Comparison of ENCODE assay signal across 18 cellular contexts in genomic region chrX:6849711-6850415, GRCh38.
DNase-seq lines count a peak whose midpoint lies in the region; ATAC-seq, FAIRE-seq and TF ChIP-seq lines count a peak whose summit lies in the region.
"Had no signal": no experiment of that assay in that cellular context is flagged by ENCODE, and none has a peak within 500 bp of the region (broad histone marks: within the 10 kb centered on the region; RNA-seq: fewer than 3 reads in every experiment).

No MANE protein-coding gene starts in this region.

- H3K27ac Mint-ChIP-seq in mesothelial cell of epicardium = peak overlapping the region; percentile 91
- H3K27ac Mint-ChIP-seq: activated CD4-positive, alpha-beta memory T cell treated with anti-CD3 and anti-CD28 coated beads for 36 hours; activated naive CD8-positive, alpha-beta T cell treated with anti-CD3 and anti-CD28 coated beads, Interleukin-2, amount 10 ng/mL, durations not matched to agents 7 days and 5 days had no signal

- H3K36me3 Mint-ChIP-seq in mesothelial cell of epicardium = no peaks in the 10 kb centered on the region
- H3K36me3 Mint-ChIP-seq: activated CD4-positive, alpha-beta memory T cell treated with anti-CD3 and anti-CD28 coated beads for 36 hours; activated naive CD8-positive, alpha-beta T cell treated with anti-CD3 and anti-CD28 coated beads, Interleukin-2, amount 10 ng/mL, durations not matched to agents 7 days and 5 days had no signal

- no peak for ATAC-seq in HG03460 (IDR thresholded peaks at IDR 0.05; ENCODE audit: unreplicated experiment)
- ATAC-seq: gastroesophageal sphincter, HepG2 had no signal

- no peak overlapping the region for H3K4me3 ChIP-seq in HUES64 (ENCODE audit: low read length)
- H3K4me3 ChIP-seq in bronchial epithelial cell (ENCODE audit: low read depth, low read length) = no peak overlapping the region
- H3K4me3 ChIP-seq: gastroesophageal sphincter, lung had no signal

- peaks cover 10% of the 10 kb centered on the region; the same call in 1 of the 2 replicates for H3K9me3 ChIP-seq in HUES64 (ENCODE audit: insufficient read depth, low read depth, low read length)
- H3K9me3 ChIP-seq: gastroesophageal sphincter had no signal

- WGBS in HUES64 = 15% methylated on average over 3 of the region's 6 CpGs

- no peaks in the 10 kb centered on the region for H3K27me3 Mint-ChIP-seq in mesothelial cell of epicardium (ENCODE audit: low read depth)
- H3K27me3 Mint-ChIP-seq: activated CD4-positive, alpha-beta memory T cell treated with anti-CD3 and anti-CD28 coated beads for 36 hours; activated naive CD8-positive, alpha-beta T cell treated with anti-CD3 and anti-CD28 coated beads, Interleukin-2, amount 10 ng/mL, durations not matched to agents 7 days and 5 days had no signal

- H3K9me3 Mint-ChIP-seq in mesothelial cell of epicardium = peaks cover 31% of the 10 kb centered on the region
- H3K9me3 Mint-ChIP-seq: activated naive CD8-positive, alpha-beta T cell treated with anti-CD3 and anti-CD28 coated beads, Interleukin-2, amount 10 ng/mL, durations not matched to agents 7 days and 5 days had no signal

- no peak overlapping the region for H3K9ac ChIP-seq in HUES64 (ENCODE audit: low read depth, low read length)

- peak overlapping the region; percentile 63; the same call in 1 of the 2 replicates for H3K27ac ChIP-seq in HUES64 (ENCODE audit: low read depth, low read length)
- H3K27ac ChIP-seq: gastroesophageal sphincter had no signal

- H3K27me3 ChIP-seq in HUES64 (ENCODE audit: insufficient read depth, low read length) (no peaks in the 10 kb centered on the region), bronchial epithelial cell (ENCODE audit: control insufficient read depth, insufficient read depth, low read length) (no peaks in the 10 kb centered on the region)
- H3K27me3 ChIP-seq: gastroesophageal sphincter had no signal

- peak; percentile 31 for DNase-seq in EL
- peak; percentile 26 for DNase-seq in bronchial epithelial cell (ENCODE audit: low read depth)
- no peak for DNase-seq in mesothelial cell of epicardium (ENCODE audit: low spot score in 2 of 2, unreplicated experiment in 2 of 2)
- no peak for DNase-seq in NCI-H2227 treated with DMSO at 0.1 percent for 48 hours (lab: John Stamatoyannopoulos, UW)
- DNase-seq in NCI-H1694 (lab: John Stamatoyannopoulos, UW) = no peak
- no peak for DNase-seq in stimulated activated CD4-positive, alpha-beta T cell treated with anti-CD3 and anti-CD28 coated beads, Interleukin-4, amount 100 ng/mL, for 24 hours
- DNase-seq: activated CD4-positive, alpha-beta memory T cell treated with anti-CD3 and anti-CD28 coated beads for 36 hours; activated naive CD8-positive, alpha-beta T cell treated with anti-CD3 and anti-CD28 coated beads, Interleukin-2, amount 10 ng/mL, durations not matched to agents 7 days and 5 days; activated T-cell treated with anti-CD3 and anti-CD28 coated beads, Interleukin-2, amount 50 U/mL, for 48 hours; NCI-H2107; retina had no signal

- 0 out of 2 replicates have a peak, but pooled peaks cover 13% of the 10 kb centered on the region for H3K4me1 ChIP-seq in HUES64 (ENCODE audit: insufficient read depth, low read length)
- H3K4me1 ChIP-seq: gastroesophageal sphincter had no signal

- H3K4me3 Mint-ChIP-seq in mesothelial cell of epicardium = no peak overlapping the region
- H3K4me3 Mint-ChIP-seq: activated CD4-positive, alpha-beta memory T cell treated with anti-CD3 and anti-CD28 coated beads for 36 hours; activated naive CD8-positive, alpha-beta T cell treated with anti-CD3 and anti-CD28 coated beads, Interleukin-2, amount 10 ng/mL, durations not matched to agents 7 days and 5 days; neural crest cell had no signal

- no peak for FAIRE-seq in bronchial epithelial cell (lab: Jason Lieb, UNC)
- FAIRE-seq: H54, HepG2 had no signal

- no peaks in the 10 kb centered on the region for H3K36me3 ChIP-seq in HUES64 (ENCODE audit: insufficient read depth, low read length)
- H3K36me3 ChIP-seq in bronchial epithelial cell (ENCODE audit: control insufficient read depth, insufficient read depth, low read length) = no peaks in the 10 kb centered on the region
- H3K36me3 ChIP-seq: gastroesophageal sphincter had no signal

- peaks cover 9% of the 10 kb centered on the region for H3K4me1 Mint-ChIP-seq in mesothelial cell of epicardium
- H3K4me1 Mint-ChIP-seq: activated naive CD8-positive, alpha-beta T cell treated with anti-CD3 and anti-CD28 coated beads, Interleukin-2, amount 10 ng/mL, durations not matched to agents 7 days and 5 days; neural crest cell had no signal

- TF ChIP-seq CTCF in bronchial epithelial cell (IDR thresholded peaks at IDR 0.05; ENCODE audit: insufficient read depth, low read length, severe bottlenecking) (no peak), mesothelial cell of epicardium (IDR thresholded peaks at IDR 0.05; ENCODE audit: unreplicated experiment) (no peak)

Comparison
In these comparisons a context has a peak if more than half of its experiments do, and no peak if none do; other contexts are left out.
1. DNase-seq: peak in EL (single experiment) and bronchial epithelial cell (single experiment); none in mesothelial cell of epicardium (0 of 2), NCI-H2227 treated with DMSO at 0.1 percent for 48 hours (single experiment), NCI-H1694 (single experiment) and stimulated activated CD4-positive, alpha-beta T cell treated with anti-CD3 and anti-CD28 coated beads, Interleukin-4, amount 100 ng/mL, for 24 hours (single experiment).